8 cellular contexts compared by ENCODE assay signal in genomic region chr5:178626484-178627258, GRCh38. TPM values are rescaled to one million over a fixed set of nuclear protein-coding genes. Genes with fewer than 3 reads are reported as not detected.
DNase-seq lines count a peak whose midpoint lies in the region; ATAC-seq and TF ChIP-seq lines count a peak whose summit lies in the region.

Gene CLK4 (minus strand): TSS chr5:178627050. CDS start chr5:178623416, 3,634 bp downstream.

- no peaks in the 10 kb centered on the region for H3K9me3 Mint-ChIP-seq in activated CD4-positive, alpha-beta T cell treated with anti-CD3 and anti-CD28 coated beads for 36 hours (ENCODE audit: low read depth)
- H3K9me3 Mint-ChIP-seq in chondrocyte (ENCODE audit: low read depth) = peaks cover 6% of the 10 kb centered on the region

- peak; percentile 18 for TF ChIP-seq CTCF in chondrocyte (IDR thresholded peaks at IDR 0.05)

- POLR2A ChIA-PET in activated CD4-positive, alpha-beta T cell treated with anti-CD3 and anti-CD28 coated beads for 36 hours (lab: Charles Lee) = interaction anchor here (0.6 to 0.8 kb wide), 2 partner anchors 422 to 933 kb away, joined by 3 to 4 read pairs; partner anchors contain the start of gene HNRNPAB

- peak; percentile 79 for ATAC-seq in HG03439 (IDR thresholded peaks at IDR 0.05; ENCODE audit: unreplicated experiment)
- ATAC-seq in activated CD4-positive, alpha-beta T cell treated with anti-CD3 and anti-CD28 coated beads for 36 hours = peak; percentile 79

- H3K4me3 Mint-ChIP-seq in activated CD4-positive, alpha-beta T cell treated with anti-CD3 and anti-CD28 coated beads for 36 hours = peak within 1 kb of the TSS; percentile 93
- peak within 1 kb of the TSS; percentile 98 for H3K4me3 Mint-ChIP-seq in chondrocyte (ENCODE audit: unreplicated experiment)

- H3K27ac Mint-ChIP-seq in activated CD4-positive, alpha-beta T cell treated with anti-CD3 and anti-CD28 coated beads for 36 hours = peak within 1 kb of the TSS; percentile 98
- H3K27ac Mint-ChIP-seq in chondrocyte (ENCODE audit: unreplicated experiment) = peak within 1 kb of the TSS; percentile 99

- intact Hi-C loops in activated CD4-positive, alpha-beta T cell treated with anti-CD3 and anti-CD28 coated beads for 36 hours (cut with DNase I, micrococcal nuclease) = loop anchor here (1.0 to 10.0 kb wide), 13 partner anchors 104 to 1108 kb away; partner anchors contain the start of genes ZNF879 (in 2 of the 2), CANX (in 1 of the 2), HNRNPAB (in 1 of the 2) and HNRNPH1 (in 1 of the 2)

- peak; percentile 96 for DNase-seq in Ammon's horn (ENCODE audit: low spot score)
- peak; percentile 87 for DNase-seq in GM19238 (ENCODE audit: insufficient read length, low spot score)
- DNase-seq in NCI-H524 (lab: John Stamatoyannopoulos, UW) = peak; percentile 77 to 92
- peak; percentile 98 for DNase-seq in activated CD4-positive, alpha-beta T cell treated with anti-CD3 and anti-CD28 coated beads for 36 hours
- DNase-seq in chondrocyte (ENCODE audit: low spot score) = peak; percentile 98
- peak; percentile 95 for DNase-seq in kidney tubule cell (ENCODE audit: low spot score)
- peak; percentile 92 to 97 for DNase-seq in stimulated activated CD4-positive, alpha-beta T cell treated with anti-CD3 and anti-CD28 coated beads, Interleukin-1b, Interleukin-23, amount 100 ng/mL, for 1 hour (ENCODE audit: low read depth in 2 of 2)

- no peaks in the 10 kb centered on the region for H3K27me3 Mint-ChIP-seq in activated CD4-positive, alpha-beta T cell treated with anti-CD3 and anti-CD28 coated beads for 36 hours
- no peaks in the 10 kb centered on the region for H3K27me3 Mint-ChIP-seq in chondrocyte (ENCODE audit: low read depth)

- peaks cover 20% of the 10 kb centered on the region for H3K36me3 Mint-ChIP-seq in activated CD4-positive, alpha-beta T cell treated with anti-CD3 and anti-CD28 coated beads for 36 hours (ENCODE audit: low read depth)
- peaks cover 7% of the 10 kb centered on the region for H3K36me3 Mint-ChIP-seq in chondrocyte (ENCODE audit: low read depth)

- peaks cover 25% of the 10 kb centered on the region for H3K4me1 Mint-ChIP-seq in activated CD4-positive, alpha-beta T cell treated with anti-CD3 and anti-CD28 coated beads for 36 hours
- H3K4me1 Mint-ChIP-seq in chondrocyte (ENCODE audit: low read depth) = peaks cover 30% of the 10 kb centered on the region

- CTCF ChIA-PET in activated CD4-positive, alpha-beta T cell treated with anti-CD3 and anti-CD28 coated beads for 36 hours (lab: Charles Lee) = interaction anchor here (0.9 kb wide), 1 partner anchor 14 kb away, joined by 3 read pairs; no protein-coding TSS in a partner anchor

RNA-seq across cellular contexts. Expression of gene CLK4, which starts in this region (rescaled TPM):
- total RNA-seq in activated CD4-positive, alpha-beta T cell treated with anti-CD3 and anti-CD28 coated beads for 36 hours = 10 to 100 TPM; 21.2 to 22.6 TPM
- total RNA-seq in chondrocyte = 19.9 to 28.1 TPM (median 21.8 TPM) in 3 replicates

Comparison
In these comparisons a context has a peak if more than half of its experiments do, and no peak if none do; other contexts are left out.
1. Peak in every context shown above with its lines: DNase-seq and ATAC-seq.